1 cellular context compared by ENCODE assay signal in genomic region chr1:27321813-27322568, GRCh38.
TF ChIP-seq lines count a peak whose summit lies in the region.

TMEM222 (plus strand) TSS chr1:27322163; CDS start chr1:27322198, 35 bp downstream.

TF ChIP-seq in K562, 482 proteins besides CTCF, POLR2A, EP300 and RAD21 (continued from another document and continues in another):
- peak; percentile 100 for TF ChIP-seq ZBTB40 (IDR thresholded peaks at IDR 0.05)
- TF ChIP-seq ZBTB40 (CRISPR knock-in tag; IDR thresholded peaks at IDR 0.05): no peak; the same call in 1 of the 2 replicates
- TF ChIP-seq CEBPG (CRISPR knock-in tag; IDR thresholded peaks at IDR 0.05): peak; percentile 99
- TF ChIP-seq CEBPG (tag; conservative IDR thresholded peaks at IDR 0.05 in 1 of 2, IDR thresholded peaks at IDR 0.05 in 1 of 2): peak; percentile 94 to 99
- TF ChIP-seq HNRNPUL1 (IDR thresholded peaks at IDR 0.05; ENCODE audit: low read length): no peak
- no peak for TF ChIP-seq ZKSCAN8 (CRISPR knock-in tag; IDR thresholded peaks at IDR 0.05)
- peak; percentile 92 for TF ChIP-seq JUND (IDR thresholded peaks at IDR 0.05; ENCODE audit: borderline replicate concordance, low read depth, low read length)
- TF ChIP-seq JUND (tag; IDR thresholded peaks at IDR 0.05; ENCODE audit: borderline replicate concordance, low read depth, low read length): peak; percentile 77; the same call in 1 of the 3 replicates
- TF ChIP-seq, protein P1, sequence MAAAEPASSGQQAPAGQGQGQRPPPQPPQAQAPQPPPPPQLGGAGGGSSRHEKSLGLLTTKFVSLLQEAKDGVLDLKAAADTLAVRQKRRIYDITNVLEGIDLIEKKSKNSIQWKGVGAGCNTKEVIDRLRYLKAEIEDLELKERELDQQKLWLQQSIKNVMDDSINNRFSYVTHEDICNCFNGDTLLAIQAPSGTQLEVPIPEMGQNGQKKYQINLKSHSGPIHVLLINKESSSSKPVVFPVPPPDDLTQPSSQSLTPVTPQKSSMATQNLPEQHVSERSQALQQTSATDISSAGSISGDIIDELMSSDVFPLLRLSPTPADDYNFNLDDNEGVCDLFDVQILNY (CRISPR knock-in tag; IDR thresholded peaks at IDR 0.05): 0 out of 2 replicates have a peak, but pooled peaks have one; percentile 33
- 0 out of 2 replicates have a peak, but pooled peaks have one; percentile 24 for TF ChIP-seq CHD2 (IDR thresholded peaks at IDR 0.05; ENCODE audit: low read depth, low read length)
- no peak for TF ChIP-seq RBM34 (IDR thresholded peaks at IDR 0.05; ENCODE audit: borderline replicate concordance, insufficient read depth, low read length)
- TF ChIP-seq, protein P2, sequence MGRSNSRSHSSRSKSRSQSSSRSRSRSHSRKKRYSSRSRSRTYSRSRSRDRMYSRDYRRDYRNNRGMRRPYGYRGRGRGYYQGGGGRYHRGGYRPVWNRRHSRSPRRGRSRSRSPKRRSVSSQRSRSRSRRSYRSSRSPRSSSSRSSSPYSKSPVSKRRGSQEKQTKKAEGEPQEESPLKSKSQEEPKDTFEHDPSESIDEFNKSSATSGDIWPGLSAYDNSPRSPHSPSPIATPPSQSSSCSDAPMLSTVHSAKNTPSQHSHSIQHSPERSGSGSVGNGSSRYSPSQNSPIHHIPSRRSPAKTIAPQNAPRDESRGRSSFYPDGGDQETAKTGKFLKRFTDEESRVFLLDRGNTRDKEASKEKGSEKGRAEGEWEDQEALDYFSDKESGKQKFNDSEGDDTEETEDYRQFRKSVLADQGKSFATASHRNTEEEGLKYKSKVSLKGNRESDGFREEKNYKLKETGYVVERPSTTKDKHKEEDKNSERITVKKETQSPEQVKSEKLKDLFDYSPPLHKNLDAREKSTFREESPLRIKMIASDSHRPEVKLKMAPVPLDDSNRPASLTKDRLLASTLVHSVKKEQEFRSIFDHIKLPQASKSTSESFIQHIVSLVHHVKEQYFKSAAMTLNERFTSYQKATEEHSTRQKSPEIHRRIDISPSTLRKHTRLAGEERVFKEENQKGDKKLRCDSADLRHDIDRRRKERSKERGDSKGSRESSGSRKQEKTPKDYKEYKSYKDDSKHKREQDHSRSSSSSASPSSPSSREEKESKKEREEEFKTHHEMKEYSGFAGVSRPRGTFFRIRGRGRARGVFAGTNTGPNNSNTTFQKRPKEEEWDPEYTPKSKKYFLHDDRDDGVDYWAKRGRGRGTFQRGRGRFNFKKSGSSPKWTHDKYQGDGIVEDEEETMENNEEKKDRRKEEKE (IDR thresholded peaks at IDR 0.05; ENCODE audit: borderline replicate concordance in 1 of 2, control insufficient read depth in 1 of 2, low read depth in 2 of 2, low read length in 1 of 2): peak in 1 of 2 experiments; percentile 96; a peak in 2 of 4 replicates
- TF ChIP-seq SMARCE1 (IDR thresholded peaks at IDR 0.05): no peak; the same call in 1 of the 2 replicates
- no peak for TF ChIP-seq ZNF274 (IDR thresholded peaks at IDR 0.05; ENCODE audit: borderline replicate concordance, low read depth, low read length)
- TF ChIP-seq POLR3A (IDR thresholded peaks at IDR 0.05; ENCODE audit: borderline replicate concordance, extremely low read depth, insufficient read depth, insufficient read length): no peak
- TF ChIP-seq BRCA1 (IDR thresholded peaks at IDR 0.05): no peak
- TF ChIP-seq BRCA1 (CRISPR knock-in tag; IDR thresholded peaks at IDR 0.05): no peak
- peak; percentile 95 for TF ChIP-seq KDM5B (IDR thresholded peaks at IDR 0.05; ENCODE audit: insufficient replicate concordance, low read depth, low read length)
- no peak; the same call in 1 of the 2 replicates for TF ChIP-seq ZNF165 (CRISPR knock-in tag; IDR thresholded peaks at IDR 0.05; ENCODE audit: borderline replicate concordance)
- TF ChIP-seq CEBPB (tag; IDR thresholded peaks at IDR 0.05): peak; percentile 98
- TF ChIP-seq, protein P3, sequence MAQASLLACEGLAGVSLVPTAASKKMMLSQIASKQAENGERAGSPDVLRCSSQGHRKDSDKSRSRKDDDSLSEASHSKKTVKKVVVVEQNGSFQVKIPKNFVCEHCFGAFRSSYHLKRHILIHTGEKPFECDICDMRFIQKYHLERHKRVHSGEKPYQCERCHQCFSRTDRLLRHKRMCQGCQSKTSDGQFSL (CRISPR knock-in tag; IDR thresholded peaks at IDR 0.05): peak; percentile 89
- TF ChIP-seq, protein P3 (tag; IDR thresholded peaks at IDR 0.05): no peak
- TF ChIP-seq, protein P4, sequence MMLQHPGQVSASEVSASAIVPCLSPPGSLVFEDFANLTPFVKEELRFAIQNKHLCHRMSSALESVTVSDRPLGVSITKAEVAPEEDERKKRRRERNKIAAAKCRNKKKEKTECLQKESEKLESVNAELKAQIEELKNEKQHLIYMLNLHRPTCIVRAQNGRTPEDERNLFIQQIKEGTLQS (IDR thresholded peaks at IDR 0.05): peak; percentile 74
- TF ChIP-seq, protein P4 (CRISPR knock-in tag; conservative IDR thresholded peaks at IDR 0.05): peak; percentile 79
- TF ChIP-seq KAT7 (CRISPR knock-in tag; IDR thresholded peaks at IDR 0.05; ENCODE audit: borderline replicate concordance): peak; percentile 97
- TF ChIP-seq ZNF282 (CRISPR knock-in tag; IDR thresholded peaks at IDR 0.05): peak; percentile 88; the same call in 1 of the 2 replicates
- TF ChIP-seq KDM2B (CRISPR knock-in tag; IDR thresholded peaks at IDR 0.05): 0 out of 2 replicates have a peak, but pooled peaks have one; percentile 24
- TF ChIP-seq RBM15 (IDR thresholded peaks at IDR 0.05; ENCODE audit: insufficient read depth, low read length): no peak
- TF ChIP-seq FOXJ2 (tag; IDR thresholded peaks at IDR 0.05): peak; percentile 51; the same call in 1 of the 2 replicates
- no peak for TF ChIP-seq RHOXF2B (CRISPR knock-in tag; conservative IDR thresholded peaks at IDR 0.05)
- no peak for TF ChIP-seq FOXA1 (IDR thresholded peaks at IDR 0.05; ENCODE audit: borderline replicate concordance)
- TF ChIP-seq, protein P5, sequence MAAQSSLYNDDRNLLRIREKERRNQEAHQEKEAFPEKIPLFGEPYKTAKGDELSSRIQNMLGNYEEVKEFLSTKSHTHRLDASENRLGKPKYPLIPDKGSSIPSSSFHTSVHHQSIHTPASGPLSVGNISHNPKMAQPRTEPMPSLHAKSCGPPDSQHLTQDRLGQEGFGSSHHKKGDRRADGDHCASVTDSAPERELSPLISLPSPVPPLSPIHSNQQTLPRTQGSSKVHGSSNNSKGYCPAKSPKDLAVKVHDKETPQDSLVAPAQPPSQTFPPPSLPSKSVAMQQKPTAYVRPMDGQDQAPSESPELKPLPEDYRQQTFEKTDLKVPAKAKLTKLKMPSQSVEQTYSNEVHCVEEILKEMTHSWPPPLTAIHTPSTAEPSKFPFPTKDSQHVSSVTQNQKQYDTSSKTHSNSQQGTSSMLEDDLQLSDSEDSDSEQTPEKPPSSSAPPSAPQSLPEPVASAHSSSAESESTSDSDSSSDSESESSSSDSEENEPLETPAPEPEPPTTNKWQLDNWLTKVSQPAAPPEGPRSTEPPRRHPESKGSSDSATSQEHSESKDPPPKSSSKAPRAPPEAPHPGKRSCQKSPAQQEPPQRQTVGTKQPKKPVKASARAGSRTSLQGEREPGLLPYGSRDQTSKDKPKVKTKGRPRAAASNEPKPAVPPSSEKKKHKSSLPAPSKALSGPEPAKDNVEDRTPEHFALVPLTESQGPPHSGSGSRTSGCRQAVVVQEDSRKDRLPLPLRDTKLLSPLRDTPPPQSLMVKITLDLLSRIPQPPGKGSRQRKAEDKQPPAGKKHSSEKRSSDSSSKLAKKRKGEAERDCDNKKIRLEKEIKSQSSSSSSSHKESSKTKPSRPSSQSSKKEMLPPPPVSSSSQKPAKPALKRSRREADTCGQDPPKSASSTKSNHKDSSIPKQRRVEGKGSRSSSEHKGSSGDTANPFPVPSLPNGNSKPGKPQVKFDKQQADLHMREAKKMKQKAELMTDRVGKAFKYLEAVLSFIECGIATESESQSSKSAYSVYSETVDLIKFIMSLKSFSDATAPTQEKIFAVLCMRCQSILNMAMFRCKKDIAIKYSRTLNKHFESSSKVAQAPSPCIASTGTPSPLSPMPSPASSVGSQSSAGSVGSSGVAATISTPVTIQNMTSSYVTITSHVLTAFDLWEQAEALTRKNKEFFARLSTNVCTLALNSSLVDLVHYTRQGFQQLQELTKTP (IDR thresholded peaks at IDR 0.05; ENCODE audit: low read depth in 1 of 2, partially characterized antibody in 2 of 2): peak in 1 of 2 experiments; percentile 72
- TF ChIP-seq ZNF408 (CRISPR knock-in tag; IDR thresholded peaks at IDR 0.05; ENCODE audit: low read depth): no peak
- TF ChIP-seq HNRNPK (IDR thresholded peaks at IDR 0.05; ENCODE audit: low read depth, low read length, poor library complexity, severe bottlenecking): no peak
- no peak for TF ChIP-seq MCM2 (IDR thresholded peaks at IDR 0.05; ENCODE audit: low read depth)
- TF ChIP-seq ZBTB33 (CRISPR knock-in tag; IDR thresholded peaks at IDR 0.05): peak; percentile 94
- TF ChIP-seq HOXB6 (CRISPR knock-in tag; IDR thresholded peaks at IDR 0.05; ENCODE audit: borderline replicate concordance): 0 out of 2 replicates have a peak, but pooled peaks have one; percentile 30
- no peak for TF ChIP-seq MAFK (IDR thresholded peaks at IDR 0.05; ENCODE audit: low read length)
- TF ChIP-seq MED1 (CRISPR knock-in tag; IDR thresholded peaks at IDR 0.05; ENCODE audit: borderline replicate concordance): no peak
